ENCODE assay signal across 8 cellular contexts in genomic region chr2:223945755-223946154, GRCh38. TPM values are rescaled to one million over a fixed set of nuclear protein-coding genes. Genes with fewer than 3 reads are reported as not detected.
DNase-seq lines count a peak whose midpoint lies in the region; ATAC-seq and TF ChIP-seq lines count a peak whose summit lies in the region.

No MANE protein-coding gene starts in this region.

- CTCF ChIA-PET in activated naive CD4-positive, alpha-beta T cell treated with anti-CD3 and anti-CD28 coated beads, Interleukin-2, amount 10 ng/mL, durations not matched to agents 7 days and 5 days (lab: Charles Lee) = interaction anchor here (1.1 to 1.6 kb wide), 2 partner anchors 9 to 11 kb away, joined by 3 to 10 read pairs; partner anchors contain the start of gene MRPL44
- CTCF ChIA-PET in activated CD8-positive, alpha-beta T cell treated with anti-CD3 and anti-CD28 coated beads for 36 hours (lab: Charles Lee) = interaction anchor here (0.7 to 1.5 kb wide), 3 partner anchors 9 to 24 kb away, joined by 3 to 6 read pairs (median 4); partner anchors contain the start of gene MRPL44

- POLR2A ChIA-PET in activated CD8-positive, alpha-beta T cell treated with anti-CD3 and anti-CD28 coated beads for 36 hours (lab: Charles Lee) = interaction anchor here (1.8 to 7.0 kb wide), 2 partner anchors 9 to 16 kb away, joined by 6 to 84 read pairs; partner anchors contain the start of gene MRPL44

- peak overlapping the region; percentile 91 for H3K4me3 Mint-ChIP-seq in activated naive CD4-positive, alpha-beta T cell treated with anti-CD3 and anti-CD28 coated beads, Interleukin-2, amount 10 ng/mL, durations not matched to agents 7 days and 5 days
- peak overlapping the region; percentile 92 for H3K4me3 Mint-ChIP-seq in activated CD8-positive, alpha-beta T cell treated with anti-CD3 and anti-CD28 coated beads for 36 hours
- no peak overlapping the region for H3K4me3 Mint-ChIP-seq in chondrocyte (ENCODE audit: unreplicated experiment)

- no peak for ATAC-seq in activated CD8-positive, alpha-beta T cell treated with anti-CD3 and anti-CD28 coated beads for 36 hours
- ATAC-seq in lower lobe of right lung (no peak), thoracic aorta (ENCODE audit: insufficient number of reproducible peaks, low FRiP score, low read depth) (no peak), GM21737 (IDR thresholded peaks at IDR 0.05; ENCODE audit: unreplicated experiment) (no peak)

- peaks cover 37% of the 10 kb centered on the region for H3K4me1 ChIP-seq in lower lobe of right lung
- H3K4me1 ChIP-seq in thoracic aorta (ENCODE audit: control insufficient read depth in 1 of 2, low read depth in 2 of 2) = peaks cover 23 to 32% of the 10 kb centered on the region in 2 donors

- intact Hi-C loops in activated CD8-positive, alpha-beta T cell treated with anti-CD3 and anti-CD28 coated beads for 36 hours (cut with micrococcal nuclease) = no loop called here
- intact Hi-C loops in lower lobe of right lung (cut with DNase I) = no loop called here

- no peak for TF ChIP-seq CTCF in activated CD8-positive, alpha-beta T cell treated with anti-CD3 and anti-CD28 coated beads for 36 hours (IDR thresholded peaks at IDR 0.05)
- TF ChIP-seq CTCF in lower lobe of right lung (IDR thresholded peaks at IDR 0.05) (no peak), thoracic aorta (IDR thresholded peaks at IDR 0.05) (no peak), chondrocyte (IDR thresholded peaks at IDR 0.05) (no peak)

- no peaks in the 10 kb centered on the region for H3K27me3 Mint-ChIP-seq in activated naive CD4-positive, alpha-beta T cell treated with anti-CD3 and anti-CD28 coated beads, Interleukin-2, amount 10 ng/mL, durations not matched to agents 7 days and 5 days
- no peaks in the 10 kb centered on the region for H3K27me3 Mint-ChIP-seq in activated CD8-positive, alpha-beta T cell treated with anti-CD3 and anti-CD28 coated beads for 36 hours
- no peaks in the 10 kb centered on the region for H3K27me3 Mint-ChIP-seq in chondrocyte (ENCODE audit: low read depth)

- peak overlapping the region; percentile 92 for H3K27ac Mint-ChIP-seq in activated naive CD4-positive, alpha-beta T cell treated with anti-CD3 and anti-CD28 coated beads, Interleukin-2, amount 10 ng/mL, durations not matched to agents 7 days and 5 days
- peak overlapping the region; percentile 93 for H3K27ac Mint-ChIP-seq in activated CD8-positive, alpha-beta T cell treated with anti-CD3 and anti-CD28 coated beads for 36 hours
- no peak overlapping the region for H3K27ac Mint-ChIP-seq in chondrocyte (ENCODE audit: unreplicated experiment)

- H3K27me3 ChIP-seq in lower lobe of right lung (ENCODE audit: low read depth) = no peaks in the 10 kb centered on the region
- no peaks in the 10 kb centered on the region for H3K27me3 ChIP-seq in thoracic aorta (replicated peaks; ENCODE audit: insufficient read depth)

- peak overlapping the region; percentile 94 for H3K4me3 ChIP-seq in lower lobe of right lung
- H3K4me3 ChIP-seq in thoracic aorta = peak overlapping the region; percentile 76

- H3K36me3 ChIP-seq in lower lobe of right lung = no peaks in the 10 kb centered on the region
- no peaks in the 10 kb centered on the region for H3K36me3 ChIP-seq in thoracic aorta

- H3K9me3 ChIP-seq in lower lobe of right lung (no peaks in the 10 kb centered on the region), thoracic aorta (no peaks in the 10 kb centered on the region)

- peaks cover 19% of the 10 kb centered on the region for H3K36me3 Mint-ChIP-seq in activated naive CD4-positive, alpha-beta T cell treated with anti-CD3 and anti-CD28 coated beads, Interleukin-2, amount 10 ng/mL, durations not matched to agents 7 days and 5 days
- H3K36me3 Mint-ChIP-seq in activated CD8-positive, alpha-beta T cell treated with anti-CD3 and anti-CD28 coated beads for 36 hours (ENCODE audit: low read depth) = peaks cover 14% of the 10 kb centered on the region
- H3K36me3 Mint-ChIP-seq in chondrocyte (ENCODE audit: low read depth) = peaks cover 2% of the 10 kb centered on the region

- peaks cover 66% of the 10 kb centered on the region for H3K4me1 Mint-ChIP-seq in activated naive CD4-positive, alpha-beta T cell treated with anti-CD3 and anti-CD28 coated beads, Interleukin-2, amount 10 ng/mL, durations not matched to agents 7 days and 5 days
- H3K4me1 Mint-ChIP-seq in activated CD8-positive, alpha-beta T cell treated with anti-CD3 and anti-CD28 coated beads for 36 hours (ENCODE audit: low read depth) = peaks cover 53% of the 10 kb centered on the region
- peaks cover 28% of the 10 kb centered on the region for H3K4me1 Mint-ChIP-seq in chondrocyte (ENCODE audit: low read depth)

- no peaks in the 10 kb centered on the region for H3K9me3 Mint-ChIP-seq in activated naive CD4-positive, alpha-beta T cell treated with anti-CD3 and anti-CD28 coated beads, Interleukin-2, amount 10 ng/mL, durations not matched to agents 7 days and 5 days
- peaks cover 5% of the 10 kb centered on the region for H3K9me3 Mint-ChIP-seq in activated CD8-positive, alpha-beta T cell treated with anti-CD3 and anti-CD28 coated beads for 36 hours
- H3K9me3 Mint-ChIP-seq in chondrocyte (ENCODE audit: low read depth) = peaks cover 3% of the 10 kb centered on the region

- H3K27ac ChIP-seq in lower lobe of right lung (peak overlapping the region; percentile 96), thoracic aorta (no peak overlapping the region)

- no peak for DNase-seq in activated naive CD4-positive, alpha-beta T cell treated with anti-CD3 and anti-CD28 coated beads, Interleukin-2, amount 10 ng/mL, durations not matched to agents 7 days and 5 days
- no peak for DNase-seq in activated naive CD4-positive, alpha-beta T cell treated with Interleukin-2 at 50 U/mL for 16 hours
- no peak for DNase-seq in activated CD8-positive, alpha-beta T cell treated with anti-CD3 and anti-CD28 coated beads for 36 hours
- DNase-seq in lower lobe of right lung (no peak), thoracic aorta (ENCODE audit: low spot score) (no peak), chondrocyte (ENCODE audit: low spot score) (no peak), NCI-H1092 treated with DMSO at 0.1 percent for 48 hours (lab: John Stamatoyannopoulos, UW) (no peak)

RNA-seq across cellular contexts. Expression of gene WDFY1, which starts 0.6 kb away (rescaled TPM):
- total RNA-seq in activated CD8-positive, alpha-beta T cell treated with anti-CD3 and anti-CD28 coated beads for 36 hours = 10 to 100 TPM; 20.8 to 23.1 TPM
- 45.5 TPM for total RNA-seq in lower lobe of right lung
- 10 to 100 TPM; 51.4 to 64.0 TPM for total RNA-seq in thoracic aorta
- 52.3 to 68.0 TPM (median 61.3 TPM) in 3 replicates for total RNA-seq in chondrocyte

RNA-seq across cellular contexts. Expression of gene MRPL44, which starts 11.5 kb away (rescaled TPM):
- total RNA-seq in activated CD8-positive, alpha-beta T cell treated with anti-CD3 and anti-CD28 coated beads for 36 hours = 10 to 100 TPM; 37.8 to 40.4 TPM
- total RNA-seq in lower lobe of right lung (20.7 TPM), thoracic aorta (10 to 100 TPM; 20.5 to 22.7 TPM), chondrocyte (23.5 to 24.6 TPM (median 23.8 TPM) in 3 replicates)
